Comparison of ENCODE assay signal across 9 cellular contexts in genomic region chr20:50848341-50848808, GRCh38. TPM values are rescaled to one million over a fixed set of nuclear protein-coding genes. Genes with fewer than 3 reads are reported as not detected.
DNase-seq lines count a peak whose midpoint lies in the region; ATAC-seq and TF ChIP-seq lines count a peak whose summit lies in the region.
"Had no signal": no experiment of that assay in that cellular context is flagged by ENCODE, and none has a peak within 500 bp of the region (broad histone marks: within the 10 kb centered on the region; RNA-seq: fewer than 3 reads in every experiment).

No MANE protein-coding gene starts in this region.

- no peak for TF ChIP-seq POLR2A in upper lobe of left lung (IDR thresholded peaks at IDR 0.05)

- DNase-seq in SK-N-SH, result no peak
- peak; percentile 50 for DNase-seq in cerebellum (ENCODE audit: low spot score)
- DNase-seq in lower lobe of right lung, result no peak
- DNase-seq in upper lobe of left lung, result no peak
- DNase-seq in NCI-H1417 (lab: John Stamatoyannopoulos, UW), result no peak
- no peak for DNase-seq in activated CD4-positive, alpha-beta T cell treated with anti-CD3 and anti-CD28 coated beads for 48 hours
- DNase-seq: stimulated activated naive CD8-positive, alpha-beta T cell treated with anti-CD3 and anti-CD28 coated beads, Interleukin-15, Interleukin-2, amounts not matched to agents 100 U/mL and 50 U/mL, for 24 hours had no signal

- H3K27me3 ChIP-seq in SK-N-SH (ENCODE audit: insufficient read depth) (no peaks in the 10 kb centered on the region), lower lobe of right lung (ENCODE audit: low read depth) (peaks cover 5% of the 10 kb centered on the region), upper lobe of left lung (no peaks in the 10 kb centered on the region)

- no peaks in the 10 kb centered on the region for H3K79me2 ChIP-seq in SK-N-SH (ENCODE audit: insufficient read depth)

- intact Hi-C loops in lower lobe of right lung (cut with DNase I), result no loop called here

- ATAC-seq in SK-N-SH treated with all-trans-retinoic acid at 6 μM for 48 hours, result peak; percentile 30
- peak; percentile 75 to 83 for ATAC-seq in lower lobe of right lung
- peak; percentile 53 to 54 for ATAC-seq in upper lobe of left lung (ENCODE audit: low FRiP score in 2 of 2)
- ATAC-seq in GM18498 (IDR thresholded peaks at IDR 0.05; ENCODE audit: unreplicated experiment), result no peak
- ATAC-seq: stimulated activated naive CD8-positive, alpha-beta T cell treated with anti-CD3 and anti-CD28 coated beads, Interleukin-15, Interleukin-2, amounts not matched to agents 100 U/mL and 50 U/mL, for 24 hours had no signal

- no peaks in the 10 kb centered on the region for H3K36me3 ChIP-seq in SK-N-SH (replicated peaks in 1 of 2; ENCODE audit: control insufficient read depth in 1 of 2, insufficient read depth in 2 of 2, low read length in 1 of 2)
- no peaks in the 10 kb centered on the region for H3K36me3 ChIP-seq in lower lobe of right lung
- no peaks in the 10 kb centered on the region for H3K36me3 ChIP-seq in upper lobe of left lung

- CTCF ChIA-PET in SK-N-SH (lab: Yijun Ruan, JAX), result interaction anchor here (0.9 to 3.2 kb wide), 3 partner anchors 54 to 81 kb away, joined by 3 to 20 read pairs (median 15); partner anchors contain the start of gene BCAS4

- H3K4me1 ChIP-seq in SK-N-SH (ENCODE audit: control insufficient read depth in 1 of 2, insufficient read depth in 2 of 2, low read depth in 1 of 2, low read length in 1 of 2) (peaks cover 9 to 31% of the 10 kb centered on the region in 2 experiments; a peak in 3 of 4 replicates), lower lobe of right lung (peaks cover 16% of the 10 kb centered on the region), upper lobe of left lung (peaks cover 3 to 14% (median 11%) of the 10 kb centered on the region in 4 donors)

- no peaks in the 10 kb centered on the region for H3F3A ChIP-seq in SK-N-SH (replicated peaks; ENCODE audit: insufficient read depth)

- no peak for TF ChIP-seq RAD21 in SK-N-SH (IDR thresholded peaks at IDR 0.05; ENCODE audit: low read length)

- WGBS in SK-N-SH (ENCODE audit: low lambda C conversion rate), result 65% methylated on average over 7 of the region's 8 CpGs
- WGBS in upper lobe of left lung, 2 donors, result 33 to 45% methylated on average over 8 of the region's 8 CpGs

- H3K27ac ChIP-seq in SK-N-SH (ENCODE audit: low read depth in 2 of 2, low read length in 1 of 2) (no peak overlapping the region), lower lobe of right lung (peak overlapping the region; percentile 37), upper lobe of left lung (peak overlapping the region in 2 of 4 donors; percentile 19 to 35)

- H3K4me3 ChIP-seq in SK-N-SH (ENCODE audit: low read depth in 2 of 2, low read length in 1 of 2) (no peak overlapping the region), lower lobe of right lung (no peak overlapping the region), upper lobe of left lung (peak overlapping the region in 1 of 4 donors; percentile 19)

- no peak overlapping the region for H3K9ac ChIP-seq in SK-N-SH

- no peak overlapping the region; the same call in 1 of the 2 replicates for H3K4me2 ChIP-seq in SK-N-SH

- TF ChIP-seq EP300 in SK-N-SH (IDR thresholded peaks at IDR 0.05; ENCODE audit: borderline replicate concordance in 1 of 2, low read depth in 1 of 2, low read length in 1 of 2), result no peak
- TF ChIP-seq EP300 in upper lobe of left lung (IDR thresholded peaks at IDR 0.05), result no peak

- H3K9me3 ChIP-seq in SK-N-SH, result no peaks in the 10 kb centered on the region
- no peaks in the 10 kb centered on the region for H3K9me3 ChIP-seq in lower lobe of right lung
- no peaks in the 10 kb centered on the region for H3K9me3 ChIP-seq in upper lobe of left lung

- no peak overlapping the region for H2AFZ ChIP-seq in SK-N-SH (ENCODE audit: low read depth)

- no peaks in the 10 kb centered on the region for H3K9me2 ChIP-seq in SK-N-SH

- no peaks in the 10 kb centered on the region for H4K20me1 ChIP-seq in SK-N-SH (ENCODE audit: insufficient read depth)

- TF ChIP-seq CTCF in SK-N-SH (IDR thresholded peaks at IDR 0.05) (no peak), lower lobe of right lung (IDR thresholded peaks at IDR 0.05) (no peak), upper lobe of left lung (IDR thresholded peaks at IDR 0.05) (no peak)

- POLR2A ChIA-PET in SK-N-SH (lab: Yijun Ruan, JAX), result no interaction called here

TF ChIP-seq in SK-N-SH treated with all-trans-retinoic acid at 6 μM for 48 hours, 23 proteins besides CTCF, POLR2A, EP300 and RAD21:
- no peak for TF ChIP-seq ZFP3 (CRISPR knock-in tag; IDR thresholded peaks at IDR 0.05)
- TF ChIP-seq CSDC2 (CRISPR knock-in tag; IDR thresholded peaks at IDR 0.05), result no peak
- TF ChIP-seq TOX (CRISPR knock-in tag; IDR thresholded peaks at IDR 0.05; ENCODE audit: borderline replicate concordance), result no peak
- no peak for TF ChIP-seq CREB5 (CRISPR knock-in tag; IDR thresholded peaks at IDR 0.05; ENCODE audit: low read depth)
- no peak for TF ChIP-seq ZNF8 (CRISPR knock-in tag; IDR thresholded peaks at IDR 0.05)

TF ChIP-seq in SK-N-SH, 30 proteins besides CTCF, POLR2A, EP300 and RAD21:
- TF ChIP-seq JUND (IDR thresholded peaks at IDR 0.05), result no peak
- no peak for TF ChIP-seq MEF2A (IDR thresholded peaks at IDR 0.05; ENCODE audit: borderline replicate concordance, low read depth)
- TF ChIP-seq POLR2AphosphoS5 (IDR thresholded peaks at IDR 0.05; ENCODE audit: low read depth, low read length), result no peak
- TF ChIP-seq USF1 (IDR thresholded peaks at IDR 0.05; ENCODE audit: borderline replicate concordance, low read depth), result no peak
- TF ChIP-seq MXI1 (IDR thresholded peaks at IDR 0.05; ENCODE audit: low read depth, low read length), result no peak
- no peak for TF ChIP-seq FOXJ3 (CRISPR knock-in tag; IDR thresholded peaks at IDR 0.05)
- no peak for TF ChIP-seq RXRA (IDR thresholded peaks at IDR 0.05; ENCODE audit: borderline replicate concordance, low read depth)
- no peak for TF ChIP-seq IRF3 (IDR thresholded peaks at IDR 0.05; ENCODE audit: low read depth, low read length)
- no peak for TF ChIP-seq ELF1 (IDR thresholded peaks at IDR 0.05)
- TF ChIP-seq SMC3 (IDR thresholded peaks at IDR 0.05; ENCODE audit: low read depth, low read length), result no peak
- TF ChIP-seq FOSL2 (IDR thresholded peaks at IDR 0.05; ENCODE audit: borderline replicate concordance, low read depth), result no peak
- TF ChIP-seq PBX3 (IDR thresholded peaks at IDR 0.05), result no peak

RNA-seq across cellular contexts. Expression of gene BCAS4, which starts 53.5 kb away (rescaled TPM):
- polyA plus RNA-seq in SK-N-SH (2012; rRNA removed), result 23.3 and 43.8 TPM in 2 replicates
- 22.2 and 30.8 TPM in 2 replicates for polyA plus RNA-seq in SK-N-SH (2012; cell fraction: cytosol; rRNA removed)
- 17.8 and 20.9 TPM in 2 replicates for polyA plus RNA-seq in SK-N-SH (2012; cell fraction: nucleus; rRNA removed)
- total RNA-seq in cerebellum (3.4 TPM), lower lobe of right lung (3.9 TPM), upper lobe of left lung (10 to 100 TPM in 1 of 6 donors, 1 to 10 TPM in 5; 2.3 to 12.3 (median 5.2) TPM)
